Comparison of ENCODE assay signal across 8 cellular contexts in the genomic region with DNA sequence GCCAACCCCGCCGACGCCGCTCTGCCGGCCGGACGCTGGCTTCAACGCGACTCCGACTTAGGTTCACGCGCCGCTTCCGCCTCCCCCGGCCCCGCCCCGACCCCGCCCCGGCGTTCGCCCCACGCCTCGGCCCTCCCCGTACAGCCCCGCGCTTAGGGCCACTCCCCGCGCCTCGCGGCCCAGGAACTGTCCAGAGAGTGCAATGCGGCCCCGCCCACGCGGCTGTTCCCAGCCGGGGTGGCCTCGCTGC. TPM values are rescaled to one million over a fixed set of nuclear protein-coding genes. Genes with fewer than 3 reads are reported as not detected.
DNase-seq lines count a peak whose midpoint lies in the region; ATAC-seq, FAIRE-seq and TF ChIP-seq lines count a peak whose summit lies in the region.

A gene with protein sequence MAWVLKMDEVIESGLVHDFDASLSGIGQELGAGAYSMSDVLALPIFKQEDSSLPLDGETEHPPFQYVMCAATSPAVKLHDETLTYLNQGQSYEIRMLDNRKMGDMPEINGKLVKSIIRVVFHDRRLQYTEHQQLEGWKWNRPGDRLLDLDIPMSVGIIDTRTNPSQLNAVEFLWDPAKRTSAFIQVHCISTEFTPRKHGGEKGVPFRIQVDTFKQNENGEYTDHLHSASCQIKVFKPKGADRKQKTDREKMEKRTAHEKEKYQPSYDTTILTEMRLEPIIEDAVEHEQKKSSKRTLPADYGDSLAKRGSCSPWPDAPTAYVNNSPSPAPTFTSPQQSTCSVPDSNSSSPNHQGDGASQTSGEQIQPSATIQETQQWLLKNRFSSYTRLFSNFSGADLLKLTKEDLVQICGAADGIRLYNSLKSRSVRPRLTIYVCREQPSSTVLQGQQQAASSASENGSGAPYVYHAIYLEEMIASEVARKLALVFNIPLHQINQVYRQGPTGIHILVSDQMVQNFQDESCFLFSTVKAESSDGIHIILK (minus strand): TSS at position 78 of the 250 bp plus-strand sequence. CDS start 557 bp downstream, outside the sequence.

- peak within 1 kb of the TSS; percentile 98 for H3K4me3 Mint-ChIP-seq in osteocyte (ENCODE audit: unreplicated experiment)

- no peak for FAIRE-seq in HTR-8/SVneo (lab: Jason Lieb, UNC)

- H3K9me3 Mint-ChIP-seq in osteocyte (ENCODE audit: unreplicated experiment), result no peaks in the 10 kb centered on the region

- H3K36me3 Mint-ChIP-seq in osteocyte (ENCODE audit: unreplicated experiment), result no peaks in the 10 kb centered on the region

- H3K4me1 Mint-ChIP-seq in osteocyte (ENCODE audit: unreplicated experiment), result peaks cover 43% of the 10 kb centered on the region

- no peak for DNase-seq in T-helper 1 cell
- peak; percentile 98 for DNase-seq in activated CD8-positive, alpha-beta memory T cell treated with anti-CD3 and anti-CD28 coated beads for 24 hours
- DNase-seq in fibroblast of villous mesenchyme (ENCODE audit: low read depth), result no peak
- DNase-seq in osteocyte (ENCODE audit: extremely low spot score, unreplicated experiment), result no peak
- no peak for DNase-seq in D341Med (ENCODE audit: low spot score)
- DNase-seq in HTR-8/SVneo (ENCODE audit: insufficient read length, low spot score), result no peak

- no peaks in the 10 kb centered on the region for H3K27me3 Mint-ChIP-seq in osteocyte (ENCODE audit: unreplicated experiment)

- TF ChIP-seq CTCF in fibroblast of villous mesenchyme (IDR thresholded peaks at IDR 0.05; ENCODE audit: insufficient read depth, low read depth, low read length) (no peak), osteocyte (IDR thresholded peaks at IDR 0.05) (no peak)

- no peak for ATAC-seq in GM19467 (IDR thresholded peaks at IDR 0.05; ENCODE audit: unreplicated experiment)

- H3K27ac Mint-ChIP-seq in osteocyte (ENCODE audit: unreplicated experiment), result peak within 1 kb of the TSS; percentile 100

- H3K4me3 ChIP-seq in fibroblast of villous mesenchyme (ENCODE audit: low read depth, low read length), result peak within 1 kb of the TSS; percentile 95

- intact Hi-C loops in T-helper 1 cell treated with Interleukin-12 subunit alpha and Interleukin-12 subunit beta and Interleukin-4 antibody, amounts not matched to agents 30 ng/mL and 1 ng/mL, for 36 hours (cut with micrococcal nuclease), result loop anchor here (1.0 to 10.0 kb wide), 14 partner anchors 55 to 1907 kb away; partner anchors contain the start of genes CCR4, CLASP2, CMTM6 and CMTM8

RNA-seq across cellular contexts. Expression of the gene that starts here (rescaled TPM):
- 59.6 and 67.0 TPM in 2 replicates for total RNA-seq in T-helper 1 cell treated with Interleukin-12 subunit alpha and Interleukin-12 subunit beta and Interleukin-4 antibody, amounts not matched to agents 30 ng/mL and 1 ng/mL, for 36 hours
- total RNA-seq in fibroblast of villous mesenchyme (70.9 and 79.5 TPM in 2 replicates), osteocyte (53.2 and 57.0 TPM in 2 replicates)
